In the genomic region with DNA sequence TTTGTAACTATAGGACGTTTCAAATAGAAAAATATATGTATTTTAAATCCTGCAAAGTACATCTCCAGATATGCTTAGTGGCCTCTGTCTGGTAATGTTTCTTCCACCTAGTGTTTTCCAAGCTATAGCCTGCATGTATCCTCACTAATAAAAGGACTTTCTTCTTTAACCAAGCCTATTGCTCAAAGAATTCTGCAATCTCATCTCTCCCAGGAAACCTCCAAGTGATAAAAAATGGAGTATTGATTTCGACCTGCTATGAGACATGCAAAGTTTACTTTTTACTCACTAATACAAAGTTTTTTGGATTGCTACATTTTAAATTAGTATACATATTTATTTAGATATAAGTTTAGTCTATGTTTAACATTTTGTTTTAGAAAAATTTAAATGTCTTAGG, we compare ENCODE assay signal across 16 cellular contexts. TPM values are rescaled to one million over a fixed set of nuclear protein-coding genes. Genes with fewer than 3 reads are reported as not detected.
DNase-seq lines count a peak whose midpoint lies in the region; ATAC-seq and TF ChIP-seq lines count a peak whose summit lies in the region.
"Had no signal": no experiment of that assay in that cellular context is flagged by ENCODE, and none has a peak within 500 bp of the region (broad histone marks: within the 10 kb centered on the region; RNA-seq: fewer than 3 reads in every experiment).

No MANE protein-coding gene starts in this region.

- H3K27ac ChIP-seq in left ventricle myocardium inferior (replicated peaks), result peak overlapping the region; percentile 62
- H3K27ac ChIP-seq: BLaER1 treated with 17β-estradiol and CSF1 and Interleukin-3, amounts not matched to agents 10 nM and 100 nM; C4-2B had no signal

- intact Hi-C loops in left ventricle myocardium inferior (cut with micrococcal nuclease) (no loop called here), Right ventricle myocardium superior (cut with DNase I) (no loop called here)

- H3K4me3 ChIP-seq in left ventricle myocardium inferior (no peak overlapping the region), BE2C (ENCODE audit: low read depth, low read length) (no peak overlapping the region)
- H3K4me3 ChIP-seq: BLaER1 treated with 17β-estradiol and CSF1 and Interleukin-3, amounts not matched to agents 10 nM and 100 nM had no signal

- H3K9me3 ChIP-seq in left ventricle myocardium inferior (replicated peaks), result no peaks in the 10 kb centered on the region
- no peaks in the 10 kb centered on the region; the same call in 1 of the 2 replicates for H3K9me3 ChIP-seq in BE2C
- H3K9me3 ChIP-seq: BLaER1 treated with 17β-estradiol and CSF1 and Interleukin-3, amounts not matched to agents 10 nM and 100 nM; Caco-2 had no signal

- TF ChIP-seq CTCF in left ventricle myocardium inferior (IDR thresholded peaks at IDR 0.05; ENCODE audit: borderline replicate concordance) (no peak), BE2C (IDR thresholded peaks at IDR 0.05; ENCODE audit: low read depth, low read length) (no peak)

- H3K27me3 ChIP-seq in left ventricle myocardium inferior (ENCODE audit: low read depth) (no peaks in the 10 kb centered on the region), BE2C (no peaks in the 10 kb centered on the region)
- H3K27me3 ChIP-seq: BLaER1 treated with 17β-estradiol and CSF1 and Interleukin-3, amounts not matched to agents 10 nM and 100 nM had no signal

- ATAC-seq in Right ventricle myocardium superior (ENCODE audit: poor library complexity), result no peak
- ATAC-seq: CD8-positive, alpha-beta T cell had no signal

- no peaks in the 10 kb centered on the region for H3K36me3 ChIP-seq in left ventricle myocardium inferior
- H3K36me3 ChIP-seq in BE2C, result no peaks in the 10 kb centered on the region
- H3K36me3 ChIP-seq: BLaER1 treated with 17β-estradiol and CSF1 and Interleukin-3, amounts not matched to agents 10 nM and 100 nM had no signal

- no peak for DNase-seq in left ventricle myocardium inferior
- DNase-seq in Right ventricle myocardium superior, result no peak
- peak; percentile 55 for DNase-seq in OCI-M1 (lab: John Stamatoyannopoulos, UW)
- DNase-seq in GOT3 (lab: John Stamatoyannopoulos, UW), result no peak
- DNase-seq in BE2C, result no peak
- DNase-seq: 8988T; ACHN; Caco-2; Calu3; CD4-positive, alpha-beta T cell; CD8-positive, alpha-beta T cell; DMS79 treated with DMSO at 0.1 percent for 48 hours; GF-D8 had no signal

- H3K4me1 ChIP-seq in left ventricle myocardium inferior (peaks cover 3% of the 10 kb centered on the region), BE2C (peaks cover 13% of the 10 kb centered on the region)
- H3K4me1 ChIP-seq: BLaER1 treated with 17β-estradiol and CSF1 and Interleukin-3, amounts not matched to agents 10 nM and 100 nM; Caco-2 had no signal

RNA-seq across cellular contexts. Expression of gene ADGRB3, which starts 23.3 kb away (rescaled TPM):
- 1.5 TPM for total RNA-seq in left ventricle myocardium inferior
- 2.0 TPM for total RNA-seq in Right ventricle myocardium superior
- 32.3 TPM for polyA plus RNA-seq in BE2C (2012; ENCODE audit: insufficient read depth, insufficient read length, low read depth)
- total RNA-seq: CD4-positive, alpha-beta T cell; CD8-positive, alpha-beta T cell had no signal
- polyA plus RNA-seq: AG04450 had no signal
